8 cellular contexts compared by ENCODE assay signal in the genomic region with DNA sequence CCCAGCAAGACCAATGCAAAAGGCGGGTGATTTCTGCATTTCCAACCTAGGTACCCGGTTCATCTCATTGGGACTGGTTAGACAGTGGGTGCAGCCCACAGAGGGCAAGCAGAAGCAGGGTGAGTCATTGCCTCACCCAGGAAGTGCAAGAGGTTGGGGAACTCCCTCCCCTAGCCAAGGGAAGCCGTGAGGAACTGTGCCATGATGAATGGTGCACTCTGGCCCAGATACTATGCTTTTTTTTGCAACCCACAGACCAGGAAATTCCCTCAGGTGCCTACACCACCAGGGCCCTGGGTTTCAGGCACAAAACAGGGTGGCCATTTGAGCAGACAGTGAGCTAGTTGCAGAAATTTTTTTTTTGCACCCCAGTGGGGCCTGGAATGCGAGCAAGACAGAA.
DNase-seq lines count a peak whose midpoint lies in the region; ATAC-seq and TF ChIP-seq lines count a peak whose summit lies in the region.

No MANE protein-coding gene starts in this region.

- ATAC-seq in GM18519 (IDR thresholded peaks at IDR 0.05; ENCODE audit: low FRiP score, unreplicated experiment) (peak; percentile 53), HG02798 (IDR thresholded peaks at IDR 0.05; ENCODE audit: poor library complexity, unreplicated experiment) (peak; percentile 74), SK-N-SH treated with all-trans-retinoic acid at 6 μM for 48 hours (no peak)

- DNase-seq in T-helper 22 cell (ENCODE audit: low read depth) (peak; percentile 68), kidney tubule cell (ENCODE audit: low spot score) (peak; percentile 92), DMS 273 (lab: John Stamatoyannopoulos, UW; ENCODE audit: unreplicated experiment) (no peak), hippocampal formation (lab: John Stamatoyannopoulos, UW) (no peak)
- no peak for DNase-seq in effector CD8-positive, alpha-beta T cell (lab: John Stamatoyannopoulos, UW)

TF ChIP-seq in SK-N-SH treated with all-trans-retinoic acid at 6 μM for 48 hours, 23 proteins besides CTCF, POLR2A, EP300 and RAD21:
- TF ChIP-seq ZNF8 (CRISPR knock-in tag; IDR thresholded peaks at IDR 0.05) (no peak), CSDC2 (CRISPR knock-in tag; IDR thresholded peaks at IDR 0.05) (no peak), OSR1 (CRISPR knock-in tag; IDR thresholded peaks at IDR 0.05) (no peak), TCF4 (CRISPR knock-in tag; IDR thresholded peaks at IDR 0.05; ENCODE audit: borderline replicate concordance) (no peak), ZFP30 (CRISPR knock-in tag; IDR thresholded peaks at IDR 0.05) (no peak), TSHZ2 (CRISPR knock-in tag; IDR thresholded peaks at IDR 0.05) (no peak), ZNF70 (CRISPR knock-in tag; IDR thresholded peaks at IDR 0.05) (no peak), ZNF565 (CRISPR knock-in tag; conservative IDR thresholded peaks at IDR 0.05; ENCODE audit: low read depth) (no peak), ARNTL (CRISPR knock-in tag; IDR thresholded peaks at IDR 0.05; ENCODE audit: borderline replicate concordance, low read depth) (no peak), ZC3H10 (CRISPR knock-in tag; IDR thresholded peaks at IDR 0.05) (no peak), ESRRG (CRISPR knock-in tag; IDR thresholded peaks at IDR 0.05) (no peak), ZFP3 (CRISPR knock-in tag; IDR thresholded peaks at IDR 0.05) (no peak)
- TF ChIP-seq, protein P1, sequence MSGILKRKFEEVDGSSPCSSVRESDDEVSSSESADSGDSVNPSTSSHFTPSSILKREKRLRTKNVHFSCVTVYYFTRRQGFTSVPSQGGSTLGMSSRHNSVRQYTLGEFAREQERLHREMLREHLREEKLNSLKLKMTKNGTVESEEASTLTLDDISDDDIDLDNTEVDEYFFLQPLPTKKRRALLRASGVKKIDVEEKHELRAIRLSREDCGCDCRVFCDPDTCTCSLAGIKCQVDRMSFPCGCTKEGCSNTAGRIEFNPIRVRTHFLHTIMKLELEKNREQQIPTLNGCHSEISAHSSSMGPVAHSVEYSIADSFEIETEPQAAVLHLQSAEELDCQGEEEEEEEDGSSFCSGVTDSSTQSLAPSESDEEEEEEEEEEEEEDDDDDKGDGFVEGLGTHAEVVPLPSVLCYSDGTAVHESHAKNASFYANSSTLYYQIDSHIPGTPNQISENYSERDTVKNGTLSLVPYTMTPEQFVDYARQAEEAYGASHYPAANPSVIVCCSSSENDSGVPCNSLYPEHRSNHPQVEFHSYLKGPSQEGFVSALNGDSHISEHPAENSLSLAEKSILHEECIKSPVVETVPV (CRISPR knock-in tag; IDR thresholded peaks at IDR 0.05), result no peak
- TF ChIP-seq, protein P2, sequence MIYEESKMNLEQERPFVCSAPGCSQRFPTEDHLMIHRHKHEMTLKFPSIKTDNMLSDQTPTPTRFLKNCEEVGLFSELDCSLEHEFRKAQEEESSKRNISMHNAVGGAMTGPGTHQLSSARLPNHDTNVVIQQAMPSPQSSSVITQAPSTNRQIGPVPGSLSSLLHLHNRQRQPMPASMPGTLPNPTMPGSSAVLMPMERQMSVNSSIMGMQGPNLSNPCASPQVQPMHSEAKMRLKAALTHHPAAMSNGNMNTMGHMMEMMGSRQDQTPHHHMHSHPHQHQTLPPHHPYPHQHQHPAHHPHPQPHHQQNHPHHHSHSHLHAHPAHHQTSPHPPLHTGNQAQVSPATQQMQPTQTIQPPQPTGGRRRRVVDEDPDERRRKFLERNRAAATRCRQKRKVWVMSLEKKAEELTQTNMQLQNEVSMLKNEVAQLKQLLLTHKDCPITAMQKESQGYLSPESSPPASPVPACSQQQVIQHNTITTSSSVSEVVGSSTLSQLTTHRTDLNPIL (CRISPR knock-in tag; IDR thresholded peaks at IDR 0.05; ENCODE audit: low read depth), result no peak

Comparison
In these comparisons a context has a peak if more than half of its experiments do, and no peak if none do; other contexts are left out.
1. DNase-seq: peak in T-helper 22 cell (single experiment) and kidney tubule cell (single experiment); none in effector CD8-positive, alpha-beta T cell (single experiment), DMS 273 (single experiment) and hippocampal formation (0 of 2).